14 cellular contexts compared by ENCODE assay signal in genomic region chr21:27513016-27513415, GRCh38.
"Had no signal": no experiment of that assay in that cellular context is flagged by ENCODE, and none has a peak within 500 bp of the region (broad histone marks: within the 10 kb centered on the region; RNA-seq: fewer than 3 reads in every experiment).

No MANE protein-coding gene starts in this region.

- DNase-seq: activated B cell treated with CpG ODN at 0.5 μM for 24 hours; activated CD4-positive, alpha-beta T cell treated with anti-CD3 and anti-CD28 coated beads for 48 hours; activated CD8-positive, alpha-beta T cell treated with anti-CD3 and anti-CD28 coated beads for 36 hours; activated effector memory CD4-positive, alpha-beta T cell treated with anti-CD3 and anti-CD28 coated beads, Interleukin-2, amount 50 U/mL, for 16 hours; activated T-cell treated with anti-CD3 and anti-CD28 coated beads, Interleukin-2, amount 50 U/mL, for 48 hours; adrenal gland; effector memory CD4-positive, alpha-beta T cell; kidney; left ventricle myocardium inferior; nephron progenitor cell; occipital lobe; psoas muscle; right lobe of liver; T-helper 2 cell had no signal

- ATAC-seq: activated CD8-positive, alpha-beta T cell treated with anti-CD3 and anti-CD28 coated beads for 36 hours; psoas muscle; right lobe of liver had no signal

- H3K27me3 ChIP-seq: adrenal gland, right lobe of liver had no signal

- H3K4me3 ChIP-seq: adrenal gland, left ventricle myocardium inferior, psoas muscle, right lobe of liver had no signal

- H3K27ac ChIP-seq: adrenal gland, left ventricle myocardium inferior, psoas muscle, right lobe of liver had no signal

- H3K36me3 ChIP-seq: adrenal gland, left ventricle myocardium inferior, right lobe of liver had no signal

- H3K4me1 ChIP-seq: adrenal gland, left ventricle myocardium inferior, psoas muscle, right lobe of liver had no signal

- H3K9me3 ChIP-seq: adrenal gland, right lobe of liver had no signal
